In the genomic region with DNA sequence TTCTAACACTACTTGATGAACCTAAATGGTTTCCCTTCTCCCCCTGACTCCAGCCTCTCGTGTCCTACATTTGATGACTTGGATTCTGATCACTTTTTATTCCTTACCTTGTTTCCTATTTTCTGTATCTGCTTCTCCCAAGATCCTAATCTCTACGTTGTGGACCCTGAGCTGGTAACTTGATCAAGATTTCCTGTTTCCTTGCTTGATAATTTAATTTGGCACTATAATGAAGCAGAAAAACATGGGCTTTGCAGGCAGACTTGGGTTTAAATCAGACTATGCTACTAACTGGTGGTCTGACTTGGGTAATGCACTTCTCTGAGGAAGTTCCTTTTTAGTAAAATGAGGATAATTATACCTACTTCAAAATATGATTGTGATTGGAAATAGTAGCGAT, we compare ENCODE assay signal across 18 cellular contexts.
"Had no signal": no experiment of that assay in that cellular context is flagged by ENCODE, and none has a peak within 500 bp of the region (broad histone marks: within the 10 kb centered on the region; RNA-seq: fewer than 3 reads in every experiment).

No MANE protein-coding gene starts in this region.

- H3K27me3 Mint-ChIP-seq: naive B cell; naive thymus-derived CD8-positive, alpha-beta T cell had no signal

- H3K27ac ChIP-seq: coronary artery, dorsolateral prefrontal cortex, esophagus muscularis mucosa, foreskin keratinocyte, gastroesophageal sphincter, lower lobe of right lung had no signal

- H3K4me3 Mint-ChIP-seq: mesothelial cell of epicardium; naive B cell; naive thymus-derived CD8-positive, alpha-beta T cell had no signal

- H3K36me3 ChIP-seq: esophagus muscularis mucosa, gastroesophageal sphincter, heart left ventricle, left lung, lower lobe of right lung had no signal

- H3K9me3 Mint-ChIP-seq: mesothelial cell of epicardium; naive B cell; naive thymus-derived CD8-positive, alpha-beta T cell had no signal

- DNase-seq: dorsolateral prefrontal cortex; effector CD4-positive, alpha-beta T cell; effector memory CD4-positive, alpha-beta T cell; foreskin keratinocyte; heart left ventricle; hippocampal formation; left cardiac atrium; left lung; left ventricle myocardium superior; lower lobe of right lung; mesenchymal stem cell; mucosa of descending colon; naive B cell; naive thymus-derived CD8-positive, alpha-beta T cell had no signal

- H3K4me1 Mint-ChIP-seq: mesothelial cell of epicardium, naive B cell had no signal

- H3K27me3 ChIP-seq: dorsolateral prefrontal cortex, esophagus muscularis mucosa, foreskin keratinocyte, gastroesophageal sphincter, heart left ventricle, left lung had no signal

- H3K9me3 ChIP-seq: esophagus muscularis mucosa, gastroesophageal sphincter, heart left ventricle, left lung, lower lobe of right lung, mucosa of descending colon had no signal

- H3K36me3 Mint-ChIP-seq: mesothelial cell of epicardium had no signal

- ATAC-seq: foreskin keratinocyte; gastroesophageal sphincter; heart left ventricle; left cardiac atrium; left lung; left ventricle myocardium superior; lower lobe of right lung; mucosa of descending colon; naive thymus-derived CD8-positive, alpha-beta T cell had no signal

- H3K27ac Mint-ChIP-seq: mesothelial cell of epicardium; naive thymus-derived CD8-positive, alpha-beta T cell had no signal

- H3K4me3 ChIP-seq: coronary artery, dorsolateral prefrontal cortex, esophagus muscularis mucosa, gastroesophageal sphincter, heart left ventricle, left lung, lower lobe of right lung, mucosa of descending colon had no signal

- H3K4me1 ChIP-seq: esophagus muscularis mucosa, foreskin keratinocyte, gastroesophageal sphincter, heart left ventricle, left lung, lower lobe of right lung had no signal
